ENCODE assay signal across 12 cellular contexts in genomic region chr20:54284928-54285704, GRCh38.
DNase-seq lines count a peak whose midpoint lies in the region; ATAC-seq, FAIRE-seq and TF ChIP-seq lines count a peak whose summit lies in the region.
"Had no signal": no experiment of that assay in that cellular context is flagged by ENCODE, and none has a peak within 500 bp of the region (broad histone marks: within the 10 kb centered on the region; RNA-seq: fewer than 3 reads in every experiment).

No MANE protein-coding gene starts in this region.

- no peaks in the 10 kb centered on the region for H3K36me3 Mint-ChIP-seq in T-helper 1 cell treated with Interleukin-12 subunit alpha and Interleukin-12 subunit beta and Interleukin-4 antibody, amounts not matched to agents 30 μg/mL and 1 μg/mL, for 36 hours (ENCODE audit: low read depth)
- H3K36me3 Mint-ChIP-seq: CD4-positive, CD25-positive, alpha-beta regulatory T cell; naive thymus-derived CD4-positive, alpha-beta T cell had no signal

- H3K27me3 Mint-ChIP-seq in T-helper 1 cell treated with Interleukin-12 subunit alpha and Interleukin-12 subunit beta and Interleukin-4 antibody, amounts not matched to agents 30 μg/mL and 1 μg/mL, for 36 hours (ENCODE audit: low read depth): no peaks in the 10 kb centered on the region
- H3K27me3 Mint-ChIP-seq: CD4-positive, CD25-positive, alpha-beta regulatory T cell had no signal

- peaks cover 9% of the 10 kb centered on the region for H3K9me3 Mint-ChIP-seq in T-helper 1 cell treated with Interleukin-12 subunit alpha and Interleukin-12 subunit beta and Interleukin-4 antibody, amounts not matched to agents 30 μg/mL and 1 μg/mL, for 36 hours

- H3K27ac Mint-ChIP-seq in T-helper 1 cell treated with Interleukin-12 subunit alpha and Interleukin-12 subunit beta and Interleukin-4 antibody, amounts not matched to agents 30 μg/mL and 1 μg/mL, for 36 hours: peak overlapping the region; percentile 50
- H3K27ac Mint-ChIP-seq: CD4-positive, CD25-positive, alpha-beta regulatory T cell had no signal

- FAIRE-seq in H54 (lab: Jason Lieb, UNC): no peak

- H3K4me3 Mint-ChIP-seq in T-helper 1 cell treated with Interleukin-12 subunit alpha and Interleukin-12 subunit beta and Interleukin-4 antibody, amounts not matched to agents 30 μg/mL and 1 μg/mL, for 36 hours: no peak overlapping the region
- H3K4me3 Mint-ChIP-seq: CD4-positive, CD25-positive, alpha-beta regulatory T cell had no signal

- TF ChIP-seq POLR2A in H54 (IDR thresholded peaks at IDR 0.05; ENCODE audit: low read depth, low read length): no peak

- peaks cover 9% of the 10 kb centered on the region for H3K4me1 Mint-ChIP-seq in T-helper 1 cell treated with Interleukin-12 subunit alpha and Interleukin-12 subunit beta and Interleukin-4 antibody, amounts not matched to agents 30 μg/mL and 1 μg/mL, for 36 hours (ENCODE audit: low read depth)

- peak; percentile 36 for DNase-seq in COLO829 (ENCODE audit: low spot score)
- DNase-seq in H4 (ENCODE audit: low spot score): peak; percentile 29
- DNase-seq in iris pigment epithelial cell (ENCODE audit: low read depth): peak; percentile 34
- no peak for DNase-seq in putamen (ENCODE audit: low spot score)
- no peak for DNase-seq in H54 (ENCODE audit: insufficient read length, low spot score)
- DNase-seq: activated effector memory CD4-positive, alpha-beta T cell treated with anti-CD3 and anti-CD28 coated beads, Interleukin-2, amount 50 U/mL, for 16 hours; foreskin fibroblast; naive thymus-derived CD4-positive, alpha-beta T cell; NCI-H187 had no signal

- ATAC-seq in HG02885 (IDR thresholded peaks at IDR 0.05; ENCODE audit: poor library complexity, unreplicated experiment): no peak
- ATAC-seq: naive thymus-derived CD4-positive, alpha-beta T cell had no signal

Comparison
In these comparisons a context has a peak if more than half of its experiments do, and no peak if none do; other contexts are left out.
1. DNase-seq: peak in COLO829 (single experiment), H4 (single experiment) and iris pigment epithelial cell (single experiment); none in putamen (single experiment) and H54 (single experiment).